ENCODE assay signal across 8 cellular contexts in genomic region chr11:46315033-46315738, GRCh38. TPM values are rescaled to one million over a fixed set of nuclear protein-coding genes. Genes with fewer than 3 reads are reported as not detected.
DNase-seq lines count a peak whose midpoint lies in the region; ATAC-seq and TF ChIP-seq lines count a peak whose summit lies in the region.

No MANE protein-coding gene starts in this region.

- H3K9me3 Mint-ChIP-seq in activated CD4-positive, alpha-beta memory T cell treated with anti-CD3 and anti-CD28 coated beads, Interleukin-2, amount 10 ng/mL, durations not matched to agents 7 days and 5 days, result no peaks in the 10 kb centered on the region
- H3K9me3 Mint-ChIP-seq in naive B cell, result peaks cover 0 to 1% (median 0%) of the 10 kb centered on the region in 7 donors

- ATAC-seq in naive B cell (ENCODE audit: low read depth in 2 of 2) (peak; percentile 57 to 58), HG03097 (IDR thresholded peaks at IDR 0.05; ENCODE audit: low FRiP score, unreplicated experiment) (no peak)

- H3K4me1 ChIP-seq in effector memory CD4-positive, alpha-beta T cell (ENCODE audit: control insufficient read depth, insufficient read depth, low read length, poor library complexity, severe bottlenecking), result peaks cover 9% of the 10 kb centered on the region

- no peaks in the 10 kb centered on the region for H3K27me3 ChIP-seq in effector memory CD4-positive, alpha-beta T cell (replicated peaks; ENCODE audit: control insufficient read depth, insufficient read depth, low read length, poor library complexity, severe bottlenecking)

- H3K4me1 Mint-ChIP-seq in activated CD4-positive, alpha-beta memory T cell treated with anti-CD3 and anti-CD28 coated beads, Interleukin-2, amount 10 ng/mL, durations not matched to agents 7 days and 5 days, result peaks cover 20% of the 10 kb centered on the region
- H3K4me1 Mint-ChIP-seq in naive B cell, result peaks cover 16 to 23% (median 21%) of the 10 kb centered on the region in 3 donors

- no peaks in the 10 kb centered on the region for H3K9me3 ChIP-seq in effector memory CD4-positive, alpha-beta T cell (ENCODE audit: control insufficient read depth, low read length)

- DNase-seq in AG08396 (ENCODE audit: low spot score) (peak; percentile 95), GM20000 (ENCODE audit: low spot score) (peak; percentile 85), NCI-H774 (lab: John Stamatoyannopoulos, UW) (peak; percentile 51), naive B cell (peak; percentile 49)
- peak; percentile 74 for DNase-seq in activated CD4-positive, alpha-beta memory T cell treated with anti-CD3 and anti-CD28 coated beads, Interleukin-2, amount 10 ng/mL, durations not matched to agents 7 days and 5 days
- peak; percentile 50 to 61 (median 50) for DNase-seq in effector memory CD4-positive, alpha-beta T cell
- DNase-seq in stimulated activated naive CD4-positive, alpha-beta T cell treated with Interleukin-2 at 50 U/mL for 16 hours (lab: John Stamatoyannopoulos, UW), result peak; percentile 70

- H3K36me3 Mint-ChIP-seq in activated CD4-positive, alpha-beta memory T cell treated with anti-CD3 and anti-CD28 coated beads, Interleukin-2, amount 10 ng/mL, durations not matched to agents 7 days and 5 days (ENCODE audit: low read depth), result no peaks in the 10 kb centered on the region
- no peaks in the 10 kb centered on the region for H3K36me3 Mint-ChIP-seq in naive B cell

- H3K27ac ChIP-seq in effector memory CD4-positive, alpha-beta T cell (ENCODE audit: insufficient read depth, low read length, poor library complexity, severe bottlenecking), result no peak overlapping the region

- H3K27me3 Mint-ChIP-seq in activated CD4-positive, alpha-beta memory T cell treated with anti-CD3 and anti-CD28 coated beads, Interleukin-2, amount 10 ng/mL, durations not matched to agents 7 days and 5 days, result no peaks in the 10 kb centered on the region
- H3K27me3 Mint-ChIP-seq in naive B cell, result peaks cover 0 to 20% (median 6%) of the 10 kb centered on the region in 3 donors

- POLR2A ChIA-PET in activated CD4-positive, alpha-beta memory T cell treated with anti-CD3 and anti-CD28 coated beads, Interleukin-2, amount 10 ng/mL, durations not matched to agents 7 days and 5 days (lab: Charles Lee), result interaction anchor here (2.8 kb wide), 1 partner anchor 77 kb away, joined by 7 read pairs; no protein-coding TSS in a partner anchor

- H3K4me3 Mint-ChIP-seq in activated CD4-positive, alpha-beta memory T cell treated with anti-CD3 and anti-CD28 coated beads, Interleukin-2, amount 10 ng/mL, durations not matched to agents 7 days and 5 days, result no peak overlapping the region
- H3K4me3 Mint-ChIP-seq in naive B cell, result no peak overlapping the region

- TF ChIP-seq CTCF in GM20000 (IDR thresholded peaks at IDR 0.05; ENCODE audit: extremely low read depth, missing control alignments), result peak; percentile 94

- no peak overlapping the region for H3K4me3 ChIP-seq in effector memory CD4-positive, alpha-beta T cell (ENCODE audit: insufficient read depth, low read depth, low read length, poor library complexity, severe bottlenecking)

- CTCF ChIA-PET in activated CD4-positive, alpha-beta memory T cell treated with anti-CD3 and anti-CD28 coated beads, Interleukin-2, amount 10 ng/mL, durations not matched to agents 7 days and 5 days (lab: Charles Lee), result interaction anchor here (0.9 to 15.1 kb wide), 9 partner anchors 8 to 350 kb away, joined by 3 to 263 read pairs (median 5); partner anchors contain the start of gene CREB3L1

- H3K27ac Mint-ChIP-seq in activated CD4-positive, alpha-beta memory T cell treated with anti-CD3 and anti-CD28 coated beads, Interleukin-2, amount 10 ng/mL, durations not matched to agents 7 days and 5 days, result no peak overlapping the region
- H3K27ac Mint-ChIP-seq in naive B cell, result peak overlapping the region in 2 of 6 donors; percentile 28 to 49

- no peaks in the 10 kb centered on the region for H3K36me3 ChIP-seq in effector memory CD4-positive, alpha-beta T cell (ENCODE audit: control insufficient read depth, insufficient read depth, low read length)

RNA-seq across cellular contexts. Expression of gene DGKZ, which starts 32.1 kb away (rescaled TPM):
- 100 to 1,000 TPM; 141 to 143 TPM for total RNA-seq in activated CD4-positive, alpha-beta memory T cell treated with anti-CD3 and anti-CD28 coated beads, Interleukin-2, amount 10 ng/mL, durations not matched to agents 7 days and 5 days
- 10 to 100 TPM in 1 of 6 donors, 1 to 10 TPM in 5; 2.5 to 13.7 (median 7.9) TPM for polyA plus RNA-seq in naive B cell (ENCODE audit: low read depth in 6 of 6)

RNA-seq across cellular contexts. Expression of gene CREB3L1, which starts 37.7 kb away (rescaled TPM):
- not detected for total RNA-seq in activated CD4-positive, alpha-beta memory T cell treated with anti-CD3 and anti-CD28 coated beads, Interleukin-2, amount 10 ng/mL, durations not matched to agents 7 days and 5 days
- polyA plus RNA-seq in naive B cell (ENCODE audit: low read depth in 6 of 6), result not detected
